ENCODE assay signal across 39 cellular contexts in the genomic region with DNA sequence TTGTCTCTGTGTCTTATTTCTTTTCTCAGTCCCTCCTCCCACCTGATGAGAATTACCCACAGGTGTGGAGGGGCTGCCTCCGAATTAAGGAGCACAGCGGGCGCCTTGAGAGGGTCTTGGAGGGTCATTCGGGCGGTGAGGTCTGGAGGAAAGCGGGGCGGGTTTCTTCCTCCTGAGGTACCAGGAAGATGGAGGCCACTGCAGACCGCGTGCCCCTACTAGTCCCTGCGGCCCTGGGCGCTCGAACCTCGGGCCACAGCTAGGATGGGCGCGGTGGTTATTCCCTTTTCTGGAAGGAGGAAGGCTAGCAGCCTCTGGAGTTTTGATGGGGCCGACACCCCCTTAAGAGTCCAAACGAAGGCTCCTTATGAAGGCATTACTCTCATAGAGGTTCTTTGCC. TPM values are rescaled to one million over a fixed set of nuclear protein-coding genes. Genes with fewer than 3 reads are reported as not detected.
"Had no signal": no experiment of that assay in that cellular context is flagged by ENCODE, and none has a peak within 500 bp of the region (broad histone marks: within the 10 kb centered on the region; RNA-seq: fewer than 3 reads in every experiment).

No MANE protein-coding gene starts in this region.

- H3K27ac ChIP-seq: adrenal gland, body of pancreas, esophagus squamous epithelium, WERI-Rb-1 had no signal

- H3K36me3 ChIP-seq: WERI-Rb-1 had no signal

- FAIRE-seq: colon had no signal

- DNase-seq: activated CD4-positive, alpha-beta memory T cell treated with anti-CD3 and anti-CD28 coated beads for 36 hours; activated CD4-positive, alpha-beta T cell treated with anti-CD3 and anti-CD28 coated beads for 36 hours; activated CD4-positive, alpha-beta T cell treated with anti-CD3 and anti-CD28 coated beads, Interleukin-2, amount 10 ng/mL, durations not matched to agents 24 days and 14 days; activated CD4-positive, CD25-positive, alpha-beta regulatory T cell; activated CD4-positive, CD25-positive, alpha-beta regulatory T cell treated with anti-CD3 and anti-CD28 coated beads, Interleukin-2, amount 50 U/mL, for 72 hours; activated CD8-positive, alpha-beta memory T cell treated with anti-CD3 and anti-CD28 coated beads, Interleukin-2, amount 10 ng/mL, durations not matched to agents 7 days and 5 days; activated CD8-positive, alpha-beta memory T cell treated with anti-CD3 and anti-CD28 coated beads, Interleukin-2, amount 50 U/mL, for 4 hours; activated CD8-positive, alpha-beta T cell treated with anti-CD3 and anti-CD28 coated beads, Interleukin-2, amount 10 ng/mL, durations not matched to agents 7 days and 5 days; activated effector memory CD4-positive, alpha-beta T cell treated with anti-CD3 and anti-CD28 coated beads, Interleukin-2, amount 50 U/mL, for 16 hours; activated naive CD4-positive, alpha-beta T cell treated with anti-CD3 and anti-CD28 coated beads for 36 hours; activated naive CD8-positive, alpha-beta T cell treated with anti-CD3 and anti-CD28 coated beads for 36 hours; activated naive CD8-positive, alpha-beta T cell treated with anti-CD3 and anti-CD28 coated beads, Interleukin-2, amount 50 U/mL, for 24 hours; activated T-cell treated with anti-CD3 and anti-CD28 coated beads, Interleukin-2, amount 50 U/mL, for 1 hour; activated T-cell treated with anti-CD3 and anti-CD28 coated beads, Interleukin-2, amount 50 U/mL, for 48 hours; adrenal gland; amygdala; aorta; body of pancreas; caudate nucleus; cortex of kidney; dermis blood vessel endothelial cell; effector CD4-positive, alpha-beta T cell; effector memory CD8-positive, alpha-beta T cell; esophagus squamous epithelium; foreskin melanocyte; T-helper 1 cell; T-helper 17 cell; T1000; WERI-Rb-1 had no signal

- H3K27ac Mint-ChIP-seq: activated CD4-positive, alpha-beta memory T cell treated with anti-CD3 and anti-CD28 coated beads for 36 hours; activated CD4-positive, alpha-beta T cell treated with anti-CD3 and anti-CD28 coated beads for 36 hours; activated CD4-positive, alpha-beta T cell treated with anti-CD3 and anti-CD28 coated beads, Interleukin-2, amount 10 ng/mL, durations not matched to agents 24 days and 14 days; activated CD8-positive, alpha-beta memory T cell treated with anti-CD3 and anti-CD28 coated beads, Interleukin-2, amount 10 ng/mL, durations not matched to agents 7 days and 5 days; activated CD8-positive, alpha-beta T cell treated with anti-CD3 and anti-CD28 coated beads, Interleukin-2, amount 10 ng/mL, durations not matched to agents 7 days and 5 days; activated naive CD4-positive, alpha-beta T cell treated with anti-CD3 and anti-CD28 coated beads for 36 hours; activated naive CD4-positive, alpha-beta T cell treated with anti-CD3 and anti-CD28 coated beads, Interleukin-2, amount 50 U/mL, for 24 hours; activated naive CD8-positive, alpha-beta T cell treated with anti-CD3 and anti-CD28 coated beads for 36 hours; activated naive CD8-positive, alpha-beta T cell treated with anti-CD3 and anti-CD28 coated beads, Interleukin-2, amount 50 U/mL, for 24 hours; activated T-helper 1 cell treated with anti-CD3 and anti-CD28 coated beads, Interleukin-12 subunit alpha, Interleukin-12 subunit beta, Interleukin-2, Interleukin-4 antibody, amounts not matched to agents 30 ng/mL and 10 ng/mL and 1 ng/mL, durations not matched to agents 14 hours and 24 hours and 36 hours; activated T-helper 2 cell treated with anti-CD3 and anti-CD28 coated beads, Interferon-gamma antibody, Interleukin-2, Interleukin-4, amounts not matched to agents 10 μg/mL and 5 μg/mL and 100 μg/mL, durations not matched to agents 14 hours and 24 hours and 36 hours; T-helper 2 cell treated with Interferon-gamma antibody and Interleukin-4, amounts not matched to agents 5 μg/mL and 100 μg/mL, for 36 hours had no signal

- ATAC-seq: activated CD4-positive, alpha-beta T cell treated with anti-CD3 and anti-CD28 coated beads for 36 hours; activated CD8-positive, alpha-beta memory T cell treated with anti-CD3 and anti-CD28 coated beads, Interleukin-2, amount 10 ng/mL, durations not matched to agents 7 days and 5 days; activated CD8-positive, alpha-beta T cell treated with anti-CD3 and anti-CD28 coated beads, Interleukin-2, amount 10 ng/mL, durations not matched to agents 7 days and 5 days; activated naive CD8-positive, alpha-beta T cell treated with anti-CD3 and anti-CD28 coated beads, Interleukin-2, amount 50 U/mL, for 24 hours; body of pancreas; effector memory CD8-positive, alpha-beta T cell; SK-N-SH treated with all-trans-retinoic acid at 6 μM for 48 hours; T-helper 17 cell had no signal

- H3K4me3 Mint-ChIP-seq: activated CD4-positive, alpha-beta memory T cell treated with anti-CD3 and anti-CD28 coated beads for 36 hours; activated CD4-positive, alpha-beta T cell treated with anti-CD3 and anti-CD28 coated beads for 36 hours; activated CD4-positive, alpha-beta T cell treated with anti-CD3 and anti-CD28 coated beads, Interleukin-2, amount 10 ng/mL, durations not matched to agents 24 days and 14 days; activated CD8-positive, alpha-beta memory T cell treated with anti-CD3 and anti-CD28 coated beads, Interleukin-2, amount 10 ng/mL, durations not matched to agents 7 days and 5 days; activated CD8-positive, alpha-beta T cell treated with anti-CD3 and anti-CD28 coated beads, Interleukin-2, amount 10 ng/mL, durations not matched to agents 7 days and 5 days; activated naive CD4-positive, alpha-beta T cell treated with anti-CD3 and anti-CD28 coated beads for 36 hours; activated naive CD4-positive, alpha-beta T cell treated with anti-CD3 and anti-CD28 coated beads, Interleukin-2, amount 50 U/mL, for 24 hours; activated naive CD8-positive, alpha-beta T cell treated with anti-CD3 and anti-CD28 coated beads for 36 hours; activated naive CD8-positive, alpha-beta T cell treated with anti-CD3 and anti-CD28 coated beads, Interleukin-2, amount 50 U/mL, for 24 hours; activated T-helper 1 cell treated with anti-CD3 and anti-CD28 coated beads, Interleukin-12 subunit alpha, Interleukin-12 subunit beta, Interleukin-2, Interleukin-4 antibody, amounts not matched to agents 30 ng/mL and 10 ng/mL and 1 ng/mL, durations not matched to agents 14 hours and 24 hours and 36 hours; effector memory CD8-positive, alpha-beta T cell; T-helper 17 cell; T-helper 2 cell treated with Interferon-gamma antibody and Interleukin-4, amounts not matched to agents 5 μg/mL and 100 μg/mL, for 36 hours had no signal

- H3K27me3 ChIP-seq: adrenal gland, body of pancreas, esophagus squamous epithelium had no signal

- H3K9me3 Mint-ChIP-seq: effector memory CD8-positive, alpha-beta T cell had no signal

- H3K4me3 ChIP-seq: adrenal gland, body of pancreas, esophagus squamous epithelium had no signal

- H3K9me3 ChIP-seq: adrenal gland, body of pancreas had no signal

RNA-seq across cellular contexts. Expression of gene GLYATL1B, which starts 51.1 kb away (rescaled TPM):
- total RNA-seq: activated CD4-positive, alpha-beta memory T cell treated with anti-CD3 and anti-CD28 coated beads for 36 hours; activated CD4-positive, alpha-beta T cell treated with anti-CD3 and anti-CD28 coated beads for 36 hours; activated CD4-positive, alpha-beta T cell treated with anti-CD3 and anti-CD28 coated beads, Interleukin-2, amount 10 ng/mL, durations not matched to agents 24 days and 14 days; activated CD8-positive, alpha-beta memory T cell treated with anti-CD3 and anti-CD28 coated beads for 36 hours; activated CD8-positive, alpha-beta memory T cell treated with anti-CD3 and anti-CD28 coated beads, Interleukin-2, amount 10 ng/mL, durations not matched to agents 7 days and 5 days; activated CD8-positive, alpha-beta T cell treated with anti-CD3 and anti-CD28 coated beads, Interleukin-2, amount 10 ng/mL, durations not matched to agents 7 days and 5 days; activated naive CD4-positive, alpha-beta T cell treated with anti-CD3 and anti-CD28 coated beads for 36 hours; activated naive CD8-positive, alpha-beta T cell treated with anti-CD3 and anti-CD28 coated beads for 36 hours; activated T-helper 1 cell treated with anti-CD3 and anti-CD28 coated beads, Interleukin-12 subunit alpha, Interleukin-12 subunit beta, Interleukin-2, Interleukin-4 antibody, amounts not matched to agents 30 ng/mL and 10 ng/mL and 1 ng/mL, durations not matched to agents 14 hours and 24 hours and 36 hours; activated T-helper 2 cell treated with anti-CD3 and anti-CD28 coated beads, Interferon-gamma antibody, Interleukin-2, Interleukin-4, amounts not matched to agents 10 μg/mL and 5 μg/mL and 100 μg/mL, durations not matched to agents 14 hours and 24 hours and 36 hours; adrenal gland; aorta; body of pancreas; chondrocyte; dermis blood vessel endothelial cell; esophagus squamous epithelium; fibroblast of lung; fibroblast of villous mesenchyme; T-helper 17 cell had no signal
- polyA plus RNA-seq: adrenal gland, aorta, fibroblast of lung had no signal
